ENCODE assay signal across 8 cellular contexts in genomic region chr3:99645277-99646106, GRCh38. TPM values are rescaled to one million over a fixed set of nuclear protein-coding genes. Genes with fewer than 3 reads are reported as not detected.
DNase-seq lines count a peak whose midpoint lies in the region; ATAC-seq and TF ChIP-seq lines count a peak whose summit lies in the region.

No MANE protein-coding gene starts in this region.

- intact Hi-C loops in breast epithelium (cut with DNase I; ENCODE audit: low total_unique reads): no loop called here
- intact Hi-C loops in naive thymus-derived CD4-positive, alpha-beta T cell (cut with micrococcal nuclease): loop anchor here in 1 of 2 donors (1.0 kb wide), 1 partner anchor 108 kb away; no protein-coding TSS in a partner anchor

- H3K27me3 ChIP-seq in breast epithelium: no peaks in the 10 kb centered on the region
- H3K27me3 ChIP-seq in mesenchymal stem cell (ENCODE audit: control insufficient read depth in 1 of 2, insufficient read depth in 1 of 2, low read length in 2 of 2): no peaks in the 10 kb centered on the region
- no peaks in the 10 kb centered on the region for H3K27me3 ChIP-seq in naive thymus-derived CD4-positive, alpha-beta T cell (ENCODE audit: control insufficient read depth in 2 of 2, insufficient read depth in 2 of 2, low read length in 2 of 2)

- POLR2A ChIA-PET in naive thymus-derived CD4-positive, alpha-beta T cell (lab: Charles Lee): no interaction called here

- no peaks in the 10 kb centered on the region for H3K36me3 Mint-ChIP-seq in naive thymus-derived CD4-positive, alpha-beta T cell

- H2BK5ac ChIP-seq in mesenchymal stem cell (ENCODE audit: low read depth, low read length, poor library complexity, severe bottlenecking): peak overlapping the region; percentile 72

- H3K9me3 ChIP-seq in breast epithelium: no peaks in the 10 kb centered on the region
- no peaks in the 10 kb centered on the region for H3K9me3 ChIP-seq in mesenchymal stem cell (ENCODE audit: control insufficient read depth, low read length)
- no peaks in the 10 kb centered on the region for H3K9me3 ChIP-seq in naive thymus-derived CD4-positive, alpha-beta T cell (ENCODE audit: control insufficient read depth in 2 of 3, low read length in 3 of 3)

- H3K79me1 ChIP-seq in mesenchymal stem cell (replicated peaks; ENCODE audit: low read length, poor library complexity, severe bottlenecking): no peaks in the 10 kb centered on the region

- H3K23ac ChIP-seq in mesenchymal stem cell (ENCODE audit: low read length in 2 of 2): no peak overlapping the region

- peak overlapping the region; percentile 5 to 48 for H3K18ac ChIP-seq in mesenchymal stem cell (ENCODE audit: low read depth in 1 of 2, low read length in 2 of 2)

- H3K27ac Mint-ChIP-seq in naive thymus-derived CD4-positive, alpha-beta T cell: no peak overlapping the region

- DNase-seq in AG09319 (ENCODE audit: extremely low read depth, low read depth) (no peak), HT-29 (ENCODE audit: low spot score) (peak; percentile 39), breast epithelium (ENCODE audit: low spot score in 2 of 2) (no peak), mesenchymal stem cell (peak; percentile 81)
- no peak for DNase-seq in naive thymus-derived CD4-positive, alpha-beta T cell

- H2BK12ac ChIP-seq in mesenchymal stem cell (ENCODE audit: low read length in 2 of 2): peak overlapping the region in 1 of 2 experiments; percentile 52

- no peaks in the 10 kb centered on the region for H3K36me3 ChIP-seq in breast epithelium
- H3K36me3 ChIP-seq in mesenchymal stem cell (ENCODE audit: control insufficient read depth in 1 of 2, insufficient read depth in 2 of 2, low read depth in 1 of 2, low read length in 2 of 2): no peaks in the 10 kb centered on the region
- H3K36me3 ChIP-seq in naive thymus-derived CD4-positive, alpha-beta T cell (ENCODE audit: control insufficient read depth in 2 of 3, insufficient read depth in 3 of 3, low read length in 3 of 3): no peaks in the 10 kb centered on the region

- H2BK15ac ChIP-seq in mesenchymal stem cell (ENCODE audit: low read depth, poor library complexity, severe bottlenecking): peak overlapping the region; percentile 56

- CTCF ChIA-PET in naive thymus-derived CD4-positive, alpha-beta T cell (lab: Charles Lee): no interaction called here

- peak overlapping the region; percentile 77 for H2AK5ac ChIP-seq in mesenchymal stem cell (ENCODE audit: low read length, severe bottlenecking)

- no peak overlapping the region for H3K4me3 ChIP-seq in breast epithelium
- H3K4me3 ChIP-seq in mesenchymal stem cell (ENCODE audit: insufficient read depth in 1 of 2, low read depth in 1 of 2, low read length in 2 of 2): no peak overlapping the region
- no peak overlapping the region for H3K4me3 ChIP-seq in naive thymus-derived CD4-positive, alpha-beta T cell (ENCODE audit: low read length)

- no peak for TF ChIP-seq POLR2A in breast epithelium (IDR thresholded peaks at IDR 0.05)

- peaks cover 0 to 6% (median 0%) of the 10 kb centered on the region in 11 donors for H3K9me3 Mint-ChIP-seq in naive thymus-derived CD4-positive, alpha-beta T cell

- no peak for ATAC-seq in naive thymus-derived CD4-positive, alpha-beta T cell
- ATAC-seq in HG02798 (IDR thresholded peaks at IDR 0.05; ENCODE audit: poor library complexity, unreplicated experiment) (no peak), GM18907 (IDR thresholded peaks at IDR 0.05; ENCODE audit: unreplicated experiment) (no peak), GM21381 (IDR thresholded peaks at IDR 0.05; ENCODE audit: unreplicated experiment) (no peak)

- no peaks in the 10 kb centered on the region for H3K4me1 Mint-ChIP-seq in naive thymus-derived CD4-positive, alpha-beta T cell

- peak overlapping the region; percentile 75 for H3K9ac ChIP-seq in mesenchymal stem cell (ENCODE audit: low read length)

- H2AFZ ChIP-seq in mesenchymal stem cell (ENCODE audit: low read depth, low read length): no peak overlapping the region

- TF ChIP-seq CTCF in AG09319 (IDR thresholded peaks at IDR 0.05; ENCODE audit: low read depth, low read length): peak; percentile 50
- TF ChIP-seq CTCF in breast epithelium (IDR thresholded peaks at IDR 0.05): peak in 2 of 3 donors; percentile 43 to 54

- no peaks in the 10 kb centered on the region for H3K4me1 ChIP-seq in breast epithelium
- H3K4me1 ChIP-seq in mesenchymal stem cell (ENCODE audit: control insufficient read depth, insufficient read depth, low read depth, low read length): peaks cover 6% of the 10 kb centered on the region
- H3K4me1 ChIP-seq in naive thymus-derived CD4-positive, alpha-beta T cell (ENCODE audit: control insufficient read depth in 2 of 2, insufficient read depth in 2 of 2, low read length in 2 of 2): no peaks in the 10 kb centered on the region

- no peak overlapping the region for H4K91ac ChIP-seq in mesenchymal stem cell (ENCODE audit: low read length)

- no peak overlapping the region for H3K4me3 Mint-ChIP-seq in naive thymus-derived CD4-positive, alpha-beta T cell

- H3K14ac ChIP-seq in mesenchymal stem cell (ENCODE audit: low read length in 2 of 2): no peak overlapping the region

- H3K27me3 Mint-ChIP-seq in naive thymus-derived CD4-positive, alpha-beta T cell: peaks cover 13 to 46% (median 34%) of the 10 kb centered on the region in 5 donors

- H2BK120ac ChIP-seq in mesenchymal stem cell (ENCODE audit: low read depth, low read length): no peak overlapping the region

- H4K8ac ChIP-seq in mesenchymal stem cell (ENCODE audit: low read length): no peak overlapping the region

- WGBS in mesenchymal stem cell: 78% methylated on average over 3 of the region's 5 CpGs

- no peak overlapping the region for H3K4ac ChIP-seq in mesenchymal stem cell (ENCODE audit: low read depth in 1 of 2, low read length in 2 of 2)

- peak overlapping the region; percentile 67 for H3K4me2 ChIP-seq in mesenchymal stem cell (ENCODE audit: low read length, poor library complexity, severe bottlenecking)

- H3K27ac ChIP-seq in breast epithelium (peak overlapping the region; percentile 67 to 81), mesenchymal stem cell (ENCODE audit: low read length, poor library complexity, severe bottlenecking) (peak overlapping the region; percentile 84)
- no peak overlapping the region for H3K27ac ChIP-seq in naive thymus-derived CD4-positive, alpha-beta T cell (ENCODE audit: low read depth, low read length)

RNA-seq across cellular contexts. Expression of gene COL8A1, which starts 7.1 kb away (rescaled TPM):
- 0.13 TPM in 1 of 2 replicates, not detected in the other for total RNA-seq in HT-29 (2014; rRNA removed; shearing (Covaris generic))
- total RNA-seq in breast epithelium: 10 to 100 TPM in 2 of 3 donors, 1 to 10 TPM in 1; 9.2 to 43.6 (median 13.6) TPM
- polyA plus RNA-seq in mesenchymal stem cell (2013, experiment 1 of 2): 115 TPM
- 112 TPM for polyA plus RNA-seq in mesenchymal stem cell (2013, experiment 2 of 2)
- total RNA-seq in naive thymus-derived CD4-positive, alpha-beta T cell: under 1 TPM in 4 of 5 experiments, not detected in 1; 0.13 to 0.24 (median 0.14) TPM
- not detected for polyA plus RNA-seq in naive thymus-derived CD4-positive, alpha-beta T cell

Comparison
In these comparisons a context has a peak if more than half of its experiments do, and no peak if none do; other contexts are left out.
1. DNase-seq: peak in HT-29 (single experiment) and mesenchymal stem cell (single experiment); none in AG09319 (single experiment), breast epithelium (0 of 2) and naive thymus-derived CD4-positive, alpha-beta T cell (0 of 9).